ENCODE assay signal across 28 cellular contexts in genomic region chr3:25461946-25462345, GRCh38. TPM values are rescaled to one million over a fixed set of nuclear protein-coding genes. Genes with fewer than 3 reads are reported as not detected.
"Had no signal": no experiment of that assay in that cellular context is flagged by ENCODE, and none has a peak within 500 bp of the region (broad histone marks: within the 10 kb centered on the region; RNA-seq: fewer than 3 reads in every experiment).

No MANE protein-coding gene starts in this region.

- H3K4me3 Mint-ChIP-seq: activated naive CD8-positive, alpha-beta T cell; activated T-cell treated with anti-CD3 and anti-CD28 coated beads, Interleukin-2, amount 50 U/mL, for 4 hours; central memory CD8-positive, alpha-beta T cell; effector memory CD8-positive, alpha-beta T cell; neural crest cell; T-helper 1 cell treated with Interleukin-12 subunit alpha and Interleukin-12 subunit beta and Interleukin-4 antibody, amounts not matched to agents 30 μg/mL and 1 μg/mL, for 36 hours; WTC11 had no signal

- H3K9me3 ChIP-seq: adrenal gland, ascending aorta, colonic mucosa, left lung, spleen, thoracic aorta, upper lobe of right lung had no signal

- H3K27ac ChIP-seq: adrenal gland, ascending aorta, brain microvascular endothelial cell, colonic mucosa, dorsolateral prefrontal cortex, left lung, thoracic aorta, upper lobe of right lung had no signal

- H3K9me3 Mint-ChIP-seq: activated T-cell treated with anti-CD3 and anti-CD28 coated beads, Interleukin-2, amount 50 U/mL, for 4 hours; activated T-helper 2 cell treated with anti-CD3 and anti-CD28 coated beads, Interferon-gamma antibody, Interleukin-2, Interleukin-4, amounts not matched to agents 10 μg/mL and 5 μg/mL and 100 μg/mL, durations not matched to agents 14 hours and 24 hours and 36 hours; central memory CD8-positive, alpha-beta T cell; effector memory CD8-positive, alpha-beta T cell; T-helper 1 cell treated with Interleukin-12 subunit alpha and Interleukin-12 subunit beta and Interleukin-4 antibody, amounts not matched to agents 30 μg/mL and 1 μg/mL, for 36 hours; WTC11 had no signal

- H3K36me3 ChIP-seq: adrenal gland, ascending aorta, colonic mucosa, left lung, spleen, thoracic aorta, upper lobe of right lung had no signal

- H3K27ac Mint-ChIP-seq: activated naive CD8-positive, alpha-beta T cell; activated T-helper 2 cell treated with anti-CD3 and anti-CD28 coated beads, Interferon-gamma antibody, Interleukin-2, Interleukin-4, amounts not matched to agents 10 μg/mL and 5 μg/mL and 100 μg/mL, durations not matched to agents 14 hours and 24 hours and 36 hours; effector memory CD8-positive, alpha-beta T cell; T-helper 1 cell treated with Interleukin-12 subunit alpha and Interleukin-12 subunit beta and Interleukin-4 antibody, amounts not matched to agents 30 μg/mL and 1 μg/mL, for 36 hours; WTC11 had no signal

- H3K27me3 Mint-ChIP-seq: central memory CD8-positive, alpha-beta T cell; effector memory CD8-positive, alpha-beta T cell; progenitor cell of endocrine pancreas had no signal

- H3K27me3 ChIP-seq: adrenal gland, ascending aorta, brain microvascular endothelial cell, colonic mucosa, dorsolateral prefrontal cortex, left lung, spleen, upper lobe of right lung had no signal

- H3K36me3 Mint-ChIP-seq: activated naive CD8-positive, alpha-beta T cell; WTC11 had no signal

- H3K4me1 Mint-ChIP-seq: central memory CD8-positive, alpha-beta T cell had no signal

- H3K4me3 ChIP-seq: adrenal gland, ascending aorta, colonic mucosa, dorsolateral prefrontal cortex, left lung, spleen, thoracic aorta, upper lobe of right lung had no signal

- ATAC-seq: activated T-cell treated with anti-CD3 and anti-CD28 coated beads, Interleukin-2, amount 50 U/mL, for 4 hours; left lung; upper lobe of right lung; WTC11 had no signal

- H3K4me1 ChIP-seq: colonic mucosa, left lung had no signal

- DNase-seq: activated CD4-positive, alpha-beta T cell treated with anti-CD3 and anti-CD28 coated beads, Interleukin-2, amount 50 U/mL, for 4 hours; activated CD8-positive, alpha-beta memory T cell treated with anti-CD3 and anti-CD28 coated beads, Interleukin-2, amount 50 U/mL, for 48 hours; activated naive CD4-positive, alpha-beta T cell; activated T-cell treated with anti-CD3 and anti-CD28 coated beads, Interleukin-2, amount 50 U/mL, for 4 hours; brain microvascular endothelial cell; colonic mucosa; dorsolateral prefrontal cortex; effector memory CD8-positive, alpha-beta T cell; kidney glomerular epithelial cell; left lung; retina; spleen; stimulated activated CD4-positive, alpha-beta T cell treated with anti-CD3 and anti-CD28 coated beads, Interleukin-4, amount 100 ng/mL, for 24 hours; stimulated activated naive CD4-positive, alpha-beta T cell treated with Interleukin-2 at 50 U/mL for 16 hours; T1000; upper lobe of right lung had no signal

RNA-seq across cellular contexts. Expression of gene RARB, which starts 33.9 kb away (rescaled TPM):
- total RNA-seq: activated CD8-positive, alpha-beta memory T cell treated with anti-CD3 and anti-CD28 coated beads for 36 hours; activated T-helper 2 cell treated with anti-CD3 and anti-CD28 coated beads, Interferon-gamma antibody, Interleukin-2, Interleukin-4, amounts not matched to agents 10 μg/mL and 5 μg/mL and 100 μg/mL, durations not matched to agents 14 hours and 24 hours and 36 hours; mononuclear cell; WTC11 had no signal
